In genomic region chr22:50739894-50740293, GRCh38 we compare ENCODE assay signal across 19 cellular contexts. TPM values are rescaled to one million over a fixed set of nuclear protein-coding genes. Genes with fewer than 3 reads are reported as not detected.
DNase-seq lines count a peak whose midpoint lies in the region; TF ChIP-seq lines count a peak whose summit lies in the region.
"Had no signal": no experiment of that assay in that cellular context is flagged by ENCODE, and none has a peak within 500 bp of the region (broad histone marks: within the 10 kb centered on the region; RNA-seq: fewer than 3 reads in every experiment).

No MANE protein-coding gene starts in this region.

- H3K4me3 Mint-ChIP-seq in activated CD4-positive, alpha-beta memory T cell treated with anti-CD3 and anti-CD28 coated beads for 36 hours = no peak overlapping the region
- H3K4me3 Mint-ChIP-seq: CD4-positive, alpha-beta T cell had no signal

- H3K27ac Mint-ChIP-seq in activated CD4-positive, alpha-beta memory T cell treated with anti-CD3 and anti-CD28 coated beads for 36 hours = no peak overlapping the region
- H3K27ac Mint-ChIP-seq: CD4-positive, alpha-beta T cell had no signal

- H4K91ac ChIP-seq in mesenchymal stem cell (ENCODE audit: low read length) = no peak overlapping the region

- H3K27me3 Mint-ChIP-seq in activated CD4-positive, alpha-beta memory T cell treated with anti-CD3 and anti-CD28 coated beads for 36 hours = no peaks in the 10 kb centered on the region
- H3K27me3 Mint-ChIP-seq: CD4-positive, alpha-beta T cell had no signal

- no peak overlapping the region for H2BK12ac ChIP-seq in mesenchymal stem cell (ENCODE audit: low read length in 2 of 2)

- H3K4me1 ChIP-seq in HEK293 (ENCODE audit: control insufficient read depth, insufficient read depth, low read length) (no peaks in the 10 kb centered on the region), mesenchymal stem cell (ENCODE audit: control insufficient read depth, insufficient read depth, low read depth, low read length) (peaks cover 6% of the 10 kb centered on the region)
- H3K4me1 ChIP-seq: transverse colon had no signal

- CTCF ChIA-PET in HEK293 (lab: Yijun Ruan, JAX) = no interaction called here
- CTCF ChIA-PET in activated CD4-positive, alpha-beta memory T cell treated with anti-CD3 and anti-CD28 coated beads for 36 hours (lab: Charles Lee) = no interaction called here

- H3K14ac ChIP-seq in mesenchymal stem cell (ENCODE audit: low read length in 2 of 2) = no peak overlapping the region

- H3K27ac ChIP-seq in HEK293 (ENCODE audit: extremely low read depth, low read depth, low read length) (no peak overlapping the region), mesenchymal stem cell (ENCODE audit: low read length, poor library complexity, severe bottlenecking) (no peak overlapping the region)
- H3K27ac ChIP-seq: transverse colon had no signal

- no peak overlapping the region for H2AK5ac ChIP-seq in mesenchymal stem cell (ENCODE audit: low read length, severe bottlenecking)

- DNase-seq in NCI-H2196 (lab: John Stamatoyannopoulos, UW; ENCODE audit: unreplicated experiment) = peak; percentile 38
- no peak for DNase-seq in NCI-H2196 treated with DMSO at 0.1 percent for 48 hours (lab: John Stamatoyannopoulos, UW; ENCODE audit: unreplicated experiment)
- peak; percentile 3 for DNase-seq in activated CD4-positive, alpha-beta memory T cell treated with anti-CD3 and anti-CD28 coated beads for 36 hours
- DNase-seq in mucosa of gallbladder (ENCODE audit: low spot score) = peak; percentile 7
- no peak for DNase-seq in putamen (ENCODE audit: low spot score)
- no peak for DNase-seq in RKO (ENCODE audit: low spot score)
- no peak for DNase-seq in mesenchymal stem cell
- DNase-seq: activated naive CD4-positive, alpha-beta T cell; dermis blood vessel endothelial cell; GOT3; midbrain; occipital lobe; transverse colon had no signal

- H3K79me1 ChIP-seq in mesenchymal stem cell (replicated peaks; ENCODE audit: low read length, poor library complexity, severe bottlenecking) = no peaks in the 10 kb centered on the region

- H3K4ac ChIP-seq in mesenchymal stem cell (ENCODE audit: low read depth in 1 of 2, low read length in 2 of 2) = no peak overlapping the region

- no peak for TF ChIP-seq CTCF in HEK293 (tag by site-specific recombination; IDR thresholded peaks at IDR 0.05)

- no peak overlapping the region for H3K9ac ChIP-seq in mesenchymal stem cell (ENCODE audit: low read length)

- intact Hi-C loops in activated CD4-positive, alpha-beta memory T cell treated with anti-CD3 and anti-CD28 coated beads for 36 hours (cut with micrococcal nuclease) = no loop called here

- 84% methylated on average over 12 of the region's 12 CpGs for WGBS in mesenchymal stem cell

- no peak overlapping the region for H4K8ac ChIP-seq in mesenchymal stem cell (ENCODE audit: low read length)

- H2BK120ac ChIP-seq in mesenchymal stem cell (ENCODE audit: low read depth, low read length) = no peak overlapping the region

- H3K23ac ChIP-seq in mesenchymal stem cell (ENCODE audit: low read length in 2 of 2) = no peak overlapping the region

- no peak overlapping the region for H2BK5ac ChIP-seq in mesenchymal stem cell (ENCODE audit: low read depth, low read length, poor library complexity, severe bottlenecking)

- H3K4me2 ChIP-seq in mesenchymal stem cell (ENCODE audit: low read length, poor library complexity, severe bottlenecking) = no peak overlapping the region

- no peaks in the 10 kb centered on the region for H3K36me3 Mint-ChIP-seq in activated CD4-positive, alpha-beta memory T cell treated with anti-CD3 and anti-CD28 coated beads for 36 hours

- no peaks in the 10 kb centered on the region for H3K9me3 Mint-ChIP-seq in activated CD4-positive, alpha-beta memory T cell treated with anti-CD3 and anti-CD28 coated beads for 36 hours
- H3K9me3 Mint-ChIP-seq: CD4-positive, alpha-beta T cell had no signal

- H3K9me3 ChIP-seq in HEK293 (ENCODE audit: control insufficient read depth, insufficient read depth, low read depth, low read length) (no peaks in the 10 kb centered on the region), mesenchymal stem cell (ENCODE audit: control insufficient read depth, low read length) (no peaks in the 10 kb centered on the region)
- H3K9me3 ChIP-seq: transverse colon had no signal

- H2AFZ ChIP-seq in mesenchymal stem cell (ENCODE audit: low read depth, low read length) = no peak overlapping the region

- H3K18ac ChIP-seq in mesenchymal stem cell (ENCODE audit: low read depth in 1 of 2, low read length in 2 of 2) = no peak overlapping the region

- POLR2A ChIA-PET in HEK293 (lab: Yijun Ruan, JAX) = no interaction called here
- POLR2A ChIA-PET in activated CD4-positive, alpha-beta memory T cell treated with anti-CD3 and anti-CD28 coated beads for 36 hours (lab: Charles Lee) = no interaction called here

- H3K4me3 ChIP-seq in HEK293 (ENCODE audit: low read depth, low read length) (no peak overlapping the region), mesenchymal stem cell (ENCODE audit: insufficient read depth in 1 of 2, low read depth in 1 of 2, low read length in 2 of 2) (no peak overlapping the region)
- H3K4me3 ChIP-seq: transverse colon had no signal

- H3K27me3 ChIP-seq in mesenchymal stem cell (ENCODE audit: control insufficient read depth in 1 of 2, insufficient read depth in 1 of 2, low read length in 2 of 2) = peaks cover 44 to 58% of the 10 kb centered on the region in 2 experiments
- H3K27me3 ChIP-seq: transverse colon had no signal

- H3K36me3 ChIP-seq in HEK293 (ENCODE audit: control insufficient read depth in 2 of 2, insufficient read depth in 1 of 2, low read length in 2 of 2) (no peaks in the 10 kb centered on the region), mesenchymal stem cell (ENCODE audit: control insufficient read depth in 1 of 2, insufficient read depth in 2 of 2, low read depth in 1 of 2, low read length in 2 of 2) (no peaks in the 10 kb centered on the region)
- H3K36me3 ChIP-seq: transverse colon had no signal

- no peak overlapping the region for H2BK15ac ChIP-seq in mesenchymal stem cell (ENCODE audit: low read depth, poor library complexity, severe bottlenecking)

- H3K4me1 Mint-ChIP-seq in activated CD4-positive, alpha-beta memory T cell treated with anti-CD3 and anti-CD28 coated beads for 36 hours (ENCODE audit: low read depth) = no peaks in the 10 kb centered on the region

TF ChIP-seq in HEK293, 187 proteins besides CTCF, POLR2A, EP300 and RAD21:
- peak; percentile 43; the same call in 1 of the 2 replicates for TF ChIP-seq GLIS1 (tag by site-specific recombination; IDR thresholded peaks at IDR 0.05)
- TF ChIP-seq ZIC2 (tag by site-specific recombination; IDR thresholded peaks at IDR 0.05) = peak; percentile 35
- no peak for TF ChIP-seq BCL11A (tag by site-specific recombination; IDR thresholded peaks at IDR 0.05; ENCODE audit: low read depth)

RNA-seq across cellular contexts. Expression of gene ACR, which starts 1.9 kb away (rescaled TPM):
- not detected for total RNA-seq in activated CD4-positive, alpha-beta memory T cell treated with anti-CD3 and anti-CD28 coated beads for 36 hours
- 0.92 TPM for total RNA-seq in mucosa of gallbladder
- polyA plus RNA-seq in mesenchymal stem cell (2013, experiment 1 of 2) = 0.03 TPM
- polyA plus RNA-seq in mesenchymal stem cell (2013, experiment 2 of 2) = not detected
- total RNA-seq: A673; activated CD8-positive, alpha-beta memory T cell treated with anti-CD3 and anti-CD28 coated beads for 36 hours; CD4-positive, alpha-beta T cell; Daoy; occipital lobe; SK-MEL-5; transverse colon had no signal

RNA-seq across cellular contexts. Expression of gene RABL2B, which starts 43.5 kb away (rescaled TPM):
- total RNA-seq in activated CD4-positive, alpha-beta memory T cell treated with anti-CD3 and anti-CD28 coated beads for 36 hours = 10 to 100 TPM; 20.0 to 21.8 TPM
- total RNA-seq in mucosa of gallbladder = 38.3 TPM
- polyA plus RNA-seq in mesenchymal stem cell (2013, experiment 1 of 2) = 18.5 TPM
- polyA plus RNA-seq in mesenchymal stem cell (2013, experiment 2 of 2) = 16.0 TPM

Comparison
In these comparisons a context has a peak if more than half of its experiments do, and no peak if none do; other contexts are left out.
1. DNase-seq: peak in NCI-H2196 (single experiment), activated CD4-positive, alpha-beta memory T cell treated with anti-CD3 and anti-CD28 coated beads for 36 hours (single experiment) and mucosa of gallbladder (single experiment); none in NCI-H2196 treated with DMSO at 0.1 percent for 48 hours (single experiment), putamen (single experiment), RKO (single experiment) and mesenchymal stem cell (single experiment).